In the genomic region with DNA sequence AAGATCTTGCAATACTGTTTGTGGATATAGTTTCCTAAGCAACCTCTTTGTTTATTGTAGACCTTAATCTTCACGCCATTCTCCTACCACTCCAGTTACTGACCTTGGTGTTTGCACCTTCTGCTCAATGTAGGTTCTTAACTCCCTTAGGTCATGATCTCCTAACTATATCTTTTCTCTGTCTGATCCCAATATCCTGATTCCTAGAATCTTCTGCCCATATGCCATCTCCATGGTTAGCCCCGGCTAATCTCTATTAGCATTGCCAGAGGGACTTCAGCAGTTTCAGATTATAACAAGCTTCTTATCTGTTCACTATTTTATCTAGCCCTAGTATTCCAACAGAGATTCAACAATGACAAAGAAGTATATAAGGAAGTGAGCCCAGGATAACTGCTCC, we compare ENCODE assay signal across 29 cellular contexts.
"Had no signal": no experiment of that assay in that cellular context is flagged by ENCODE, and none has a peak within 500 bp of the region (broad histone marks: within the 10 kb centered on the region; RNA-seq: fewer than 3 reads in every experiment).

No MANE protein-coding gene starts in this region.

- H3K4me1 Mint-ChIP-seq: activated CD4-positive, alpha-beta memory T cell treated with anti-CD3 and anti-CD28 coated beads, Interleukin-2, amount 10 ng/mL, durations not matched to agents 7 days and 5 days; central memory CD8-positive, alpha-beta T cell had no signal

- DNase-seq: activated CD4-positive, alpha-beta memory T cell treated with anti-CD3 and anti-CD28 coated beads, Interleukin-2, amount 10 ng/mL, durations not matched to agents 7 days and 5 days; activated CD4-positive, alpha-beta T cell treated with anti-CD3 and anti-CD28 coated beads for 36 hours; activated CD4-positive, alpha-beta T cell treated with anti-CD3 and anti-CD28 coated beads, Interleukin-2, amount 10 ng/mL, durations not matched to agents 7 days and 5 days; activated CD4-positive, alpha-beta T cell treated with anti-CD3 and anti-CD28 coated beads, Interleukin-2, amount 50 U/mL, for 4 hours; activated CD4-positive, CD25-positive, alpha-beta regulatory T cell; activated CD4-positive, CD25-positive, alpha-beta regulatory T cell treated with anti-CD3 and anti-CD28 coated beads, Interleukin-2, amount 50 U/mL, for 72 hours; activated CD8-positive, alpha-beta memory T cell treated with anti-CD3 and anti-CD28 coated beads, Interleukin-2, amount 50 U/mL, for 48 hours; activated effector memory CD4-positive, alpha-beta T cell treated with Interleukin-2 at 50 U/mL for 16 hours; activated gamma-delta T cell treated with Interleukin-2 at 50 U/mL for 16 hours; activated naive CD4-positive, alpha-beta T cell treated with anti-CD3 and anti-CD28 coated beads, Interleukin-2, amount 50 U/mL, for 16 hours; activated naive CD4-positive, alpha-beta T cell treated with Interleukin-2 at 50 U/mL for 16 hours; activated T-cell treated with anti-CD3 and anti-CD28 coated beads for 4 hours; activated T-cell treated with anti-CD3 and anti-CD28 coated beads, Interleukin-2, amount 50 U/mL, for 24 hours; activated T-cell treated with anti-CD3 and anti-CD28 coated beads, Interleukin-2, amount 50 U/mL, for 72 hours; amniotic stem cell; anterior cingulate cortex; brain microvascular endothelial cell; dorsolateral prefrontal cortex; effector memory CD4-positive, alpha-beta T cell; endodermal cell; foreskin fibroblast; head of caudate nucleus; hippocampal formation; T-helper 2 cell had no signal

- H3K4me3 ChIP-seq: coronary artery, dorsolateral prefrontal cortex had no signal

- H3K4me3 Mint-ChIP-seq: activated CD4-positive, alpha-beta memory T cell treated with anti-CD3 and anti-CD28 coated beads, Interleukin-2, amount 10 ng/mL, durations not matched to agents 7 days and 5 days; activated CD4-positive, alpha-beta T cell treated with anti-CD3 and anti-CD28 coated beads for 36 hours; activated CD4-positive, alpha-beta T cell treated with anti-CD3 and anti-CD28 coated beads, Interleukin-2, amount 10 ng/mL, durations not matched to agents 7 days and 5 days; activated naive CD8-positive, alpha-beta T cell; activated T-cell treated with anti-CD3 and anti-CD28 coated beads, Interleukin-2, amount 50 U/mL, for 24 hours; activated T-cell treated with anti-CD3 and anti-CD28 coated beads, Interleukin-2, amount 50 U/mL, for 72 hours; central memory CD8-positive, alpha-beta T cell; dendritic cell treated with granulocyte-macrophage colony-stimulating factor and Interleukin-4, amounts not matched to agents 40 ng/mL and 50 ng/mL, for 4 days; endodermal cell had no signal

- H3K27ac ChIP-seq: brain microvascular endothelial cell, coronary artery, dorsolateral prefrontal cortex had no signal

- H3K27me3 Mint-ChIP-seq: activated CD4-positive, alpha-beta memory T cell treated with anti-CD3 and anti-CD28 coated beads, Interleukin-2, amount 10 ng/mL, durations not matched to agents 7 days and 5 days; activated CD4-positive, alpha-beta T cell treated with anti-CD3 and anti-CD28 coated beads for 36 hours; activated CD4-positive, alpha-beta T cell treated with anti-CD3 and anti-CD28 coated beads, Interleukin-2, amount 10 ng/mL, durations not matched to agents 7 days and 5 days; activated naive CD8-positive, alpha-beta T cell; activated T-cell treated with anti-CD3 and anti-CD28 coated beads, Interleukin-2, amount 50 U/mL, for 24 hours; central memory CD8-positive, alpha-beta T cell; dendritic cell treated with granulocyte-macrophage colony-stimulating factor and Interleukin-4, amounts not matched to agents 40 ng/mL and 50 ng/mL, for 4 days had no signal

- H3K9me3 Mint-ChIP-seq: activated CD4-positive, alpha-beta memory T cell treated with anti-CD3 and anti-CD28 coated beads, Interleukin-2, amount 10 ng/mL, durations not matched to agents 7 days and 5 days; activated CD4-positive, alpha-beta T cell treated with anti-CD3 and anti-CD28 coated beads, Interleukin-2, amount 10 ng/mL, durations not matched to agents 7 days and 5 days; activated T-cell treated with anti-CD3 and anti-CD28 coated beads, Interleukin-2, amount 50 U/mL, for 24 hours; activated T-cell treated with anti-CD3 and anti-CD28 coated beads, Interleukin-2, amount 50 U/mL, for 72 hours; central memory CD8-positive, alpha-beta T cell; dendritic cell treated with granulocyte-macrophage colony-stimulating factor and Interleukin-4, amounts not matched to agents 40 ng/mL and 50 ng/mL, for 4 days; endodermal cell had no signal

- ATAC-seq: activated CD4-positive, alpha-beta T cell treated with anti-CD3 and anti-CD28 coated beads for 36 hours; activated T-cell treated with anti-CD3 and anti-CD28 coated beads, Interleukin-2, amount 50 U/mL, for 72 hours; esophagus mucosa had no signal

- H3K36me3 ChIP-seq: brain microvascular endothelial cell had no signal

- H3K27me3 ChIP-seq: brain microvascular endothelial cell, dorsolateral prefrontal cortex had no signal

- H3K27ac Mint-ChIP-seq: activated CD4-positive, alpha-beta memory T cell treated with anti-CD3 and anti-CD28 coated beads, Interleukin-2, amount 10 ng/mL, durations not matched to agents 7 days and 5 days; activated CD4-positive, alpha-beta T cell treated with anti-CD3 and anti-CD28 coated beads for 36 hours; activated CD4-positive, alpha-beta T cell treated with anti-CD3 and anti-CD28 coated beads, Interleukin-2, amount 10 ng/mL, durations not matched to agents 7 days and 5 days; activated naive CD8-positive, alpha-beta T cell; activated T-cell treated with anti-CD3 and anti-CD28 coated beads, Interleukin-2, amount 50 U/mL, for 24 hours; activated T-cell treated with anti-CD3 and anti-CD28 coated beads, Interleukin-2, amount 50 U/mL, for 72 hours; dendritic cell treated with granulocyte-macrophage colony-stimulating factor and Interleukin-4, amounts not matched to agents 40 ng/mL and 50 ng/mL, for 4 days; endodermal cell had no signal
